Comparison of ENCODE assay signal across 5 cellular contexts in the genomic region with DNA sequence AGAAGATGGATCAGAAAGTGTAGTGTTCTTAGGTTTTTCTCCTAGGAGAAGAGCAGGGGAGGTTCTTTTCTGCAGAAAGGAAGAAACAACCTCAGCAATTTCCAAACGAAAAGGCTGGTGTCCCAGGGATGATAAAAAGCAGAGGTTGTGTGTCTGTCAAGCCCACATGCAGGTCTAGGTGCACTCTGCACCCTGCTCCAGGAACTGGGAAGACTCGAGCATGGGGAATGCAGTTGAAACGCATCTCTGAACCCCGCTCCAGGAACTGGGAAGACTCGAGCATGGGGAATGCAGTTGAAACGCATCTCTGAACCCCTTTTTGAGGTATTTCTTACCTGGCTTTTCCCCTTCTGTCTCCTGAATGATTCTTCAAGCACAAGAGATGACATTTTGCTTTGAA.
"Had no signal": no experiment of that assay in that cellular context is flagged by ENCODE, and none has a peak within 500 bp of the region (broad histone marks: within the 10 kb centered on the region; RNA-seq: fewer than 3 reads in every experiment).

No MANE protein-coding gene starts in this region.

- H3K4me3 Mint-ChIP-seq: H9 had no signal

- ATAC-seq: K562 had no signal

- DNase-seq: GM23248, H9, HCEC 1CT, IMR-90 had no signal
